ENCODE assay signal across 9 cellular contexts in genomic region chr7:76314042-76314721, GRCh38. TPM values are rescaled to one million over a fixed set of nuclear protein-coding genes. Genes with fewer than 3 reads are reported as not detected.
DNase-seq lines count a peak whose midpoint lies in the region; ATAC-seq and TF ChIP-seq lines count a peak whose summit lies in the region.
"Had no signal": no experiment of that assay in that cellular context is flagged by ENCODE, and none has a peak within 500 bp of the region (broad histone marks: within the 10 kb centered on the region; RNA-seq: fewer than 3 reads in every experiment).

No MANE protein-coding gene starts in this region.

- no peaks in the 10 kb centered on the region for H3K9me3 ChIP-seq in CD4-positive, CD25-positive, alpha-beta regulatory T cell (ENCODE audit: control insufficient read depth in 2 of 2, low read length in 2 of 2)
- H3K9me3 ChIP-seq in HUES6 (ENCODE audit: control insufficient read depth, insufficient read depth, low read depth, low read length), result no peaks in the 10 kb centered on the region; the same call in 1 of the 2 replicates
- H3K9me3 ChIP-seq in effector memory CD4-positive, alpha-beta T cell (ENCODE audit: control insufficient read depth, low read length), result no peaks in the 10 kb centered on the region

- H4K8ac ChIP-seq in mesendoderm (ENCODE audit: low read depth, low read length), result no peak overlapping the region

- no peak overlapping the region for H3K27ac ChIP-seq in CD4-positive, CD25-positive, alpha-beta regulatory T cell (ENCODE audit: insufficient read depth, low read length, poor library complexity, severe bottlenecking)
- H3K27ac ChIP-seq in HUES6 (ENCODE audit: low read depth, low read length) (no peak overlapping the region), mesendoderm (ENCODE audit: low read depth, low read length) (no peak overlapping the region)
- no peak overlapping the region for H3K27ac ChIP-seq in effector memory CD4-positive, alpha-beta T cell (ENCODE audit: insufficient read depth, low read length, poor library complexity, severe bottlenecking)

- no peak overlapping the region for H3K23ac ChIP-seq in mesendoderm (ENCODE audit: low read length)

- no peak overlapping the region for H4K5ac ChIP-seq in mesendoderm (ENCODE audit: low read length)

- ATAC-seq in CD4-positive, CD25-positive, alpha-beta regulatory T cell (ENCODE audit: low read depth in 2 of 2), result peak; percentile 65 to 70

- H3K9me3 Mint-ChIP-seq in CD4-positive, CD25-positive, alpha-beta regulatory T cell, result no peaks in the 10 kb centered on the region
- H3K9me3 Mint-ChIP-seq: IgD-negative memory B cell had no signal

- H3K27ac Mint-ChIP-seq in CD4-positive, CD25-positive, alpha-beta regulatory T cell, result peak overlapping the region in 2 of 3 donors; percentile 65 to 91

- no peak overlapping the region for H3K18ac ChIP-seq in mesendoderm (ENCODE audit: low read length)

- peaks cover 5 to 27% (median 15%) of the 10 kb centered on the region in 4 donors for H3K4me1 Mint-ChIP-seq in CD4-positive, CD25-positive, alpha-beta regulatory T cell

- no peaks in the 10 kb centered on the region for H3K36me3 Mint-ChIP-seq in CD4-positive, CD25-positive, alpha-beta regulatory T cell
- H3K36me3 Mint-ChIP-seq: IgD-negative memory B cell had no signal

- peak overlapping the region; percentile 75 for H3K56ac ChIP-seq in mesendoderm (ENCODE audit: low read length)

- H2BK5ac ChIP-seq in mesendoderm (ENCODE audit: low read length), result no peak overlapping the region

- H3K4me3 Mint-ChIP-seq in CD4-positive, CD25-positive, alpha-beta regulatory T cell, result peak overlapping the region in 2 of 4 donors; percentile 82 to 83

- TF ChIP-seq CTCF in GM20000 (IDR thresholded peaks at IDR 0.05; ENCODE audit: extremely low read depth, missing control alignments), result peak; percentile 98

- no peak overlapping the region for H2BK15ac ChIP-seq in mesendoderm (replicated peaks; ENCODE audit: low read depth)

- H3K4me1 ChIP-seq in CD4-positive, CD25-positive, alpha-beta regulatory T cell (ENCODE audit: control insufficient read depth, insufficient read depth, low read length, poor library complexity, severe bottlenecking), result peaks cover 23% of the 10 kb centered on the region
- peaks cover 14% of the 10 kb centered on the region for H3K4me1 ChIP-seq in HUES6 (ENCODE audit: control insufficient read depth, insufficient read depth, low read length)
- peaks cover 15% of the 10 kb centered on the region for H3K4me1 ChIP-seq in effector memory CD4-positive, alpha-beta T cell (ENCODE audit: control insufficient read depth, insufficient read depth, low read length, poor library complexity, severe bottlenecking)
- H3K4me1 ChIP-seq in mesendoderm (ENCODE audit: control insufficient read depth, low read depth, low read length), result peaks cover 6% of the 10 kb centered on the region

- no peak overlapping the region for H3K4ac ChIP-seq in mesendoderm (ENCODE audit: low read depth, low read length)

- H2AK5ac ChIP-seq in mesendoderm (ENCODE audit: low read length), result no peak overlapping the region

- no peaks in the 10 kb centered on the region for H3K27me3 ChIP-seq in CD4-positive, CD25-positive, alpha-beta regulatory T cell (ENCODE audit: control insufficient read depth, insufficient read depth, low read length)
- H3K27me3 ChIP-seq in HUES6 (ENCODE audit: control insufficient read depth, insufficient read depth, low read length) (no peaks in the 10 kb centered on the region), mesendoderm (ENCODE audit: insufficient read depth, low read length, poor library complexity) (no peaks in the 10 kb centered on the region)
- no peaks in the 10 kb centered on the region for H3K27me3 ChIP-seq in effector memory CD4-positive, alpha-beta T cell (replicated peaks; ENCODE audit: control insufficient read depth, insufficient read depth, low read length, poor library complexity, severe bottlenecking)

- H3K36me3 ChIP-seq in CD4-positive, CD25-positive, alpha-beta regulatory T cell (ENCODE audit: control insufficient read depth, insufficient read depth, low read length), result no peaks in the 10 kb centered on the region
- H3K36me3 ChIP-seq in HUES6 (ENCODE audit: control insufficient read depth, insufficient read depth, low read length) (no peaks in the 10 kb centered on the region), mesendoderm (ENCODE audit: control insufficient read depth, insufficient read depth, low read length) (no peaks in the 10 kb centered on the region)
- H3K36me3 ChIP-seq in effector memory CD4-positive, alpha-beta T cell (ENCODE audit: control insufficient read depth, insufficient read depth, low read length), result no peaks in the 10 kb centered on the region

- H3K79me1 ChIP-seq in mesendoderm (ENCODE audit: low read length), result no peaks in the 10 kb centered on the region

- DNase-seq in CD4-positive, CD25-positive, alpha-beta regulatory T cell, result peak; percentile 89 to 94 (median 93)
- DNase-seq in GM20000 (ENCODE audit: low spot score) (peak; percentile 94), mesendoderm (peak; percentile 95)
- peak; percentile 91 for DNase-seq in NK-92 treated with Interleukin-12 subunit alpha and Interleukin-12 subunit beta, amount 100 ng/mL, for 24 hours (lab: John Stamatoyannopoulos, UW)
- peak; percentile 99 for DNase-seq in activated CD8-positive, alpha-beta memory T cell treated with anti-CD3 and anti-CD28 coated beads for 24 hours
- DNase-seq in effector memory CD4-positive, alpha-beta T cell, result peak; percentile 89 to 93 (median 89)
- DNase-seq in stimulated activated CD8-positive, alpha-beta memory T cell treated with anti-CD3 and anti-CD28 coated beads, Interleukin-2, amount 100 ng/mL, for 1 hour (ENCODE audit: low read depth in 2 of 2), result peak; percentile 89 to 95

- WGBS in mesendoderm (ENCODE audit: extremely low coverage, insufficient coverage, low lambda C conversion rate), result no CpG with 5 or more reads among the region's 15 CpGs

- H3K79me2 ChIP-seq in mesendoderm (ENCODE audit: control insufficient read depth, insufficient read depth, low read length), result no peaks in the 10 kb centered on the region

- no peak overlapping the region for H3K4me3 ChIP-seq in CD4-positive, CD25-positive, alpha-beta regulatory T cell (ENCODE audit: low read depth, low read length)
- H3K4me3 ChIP-seq in HUES6 (ENCODE audit: low read depth, low read length) (peak overlapping the region; percentile 45), mesendoderm (ENCODE audit: low read length) (no peak overlapping the region)
- no peak overlapping the region for H3K4me3 ChIP-seq in effector memory CD4-positive, alpha-beta T cell (ENCODE audit: insufficient read depth, low read depth, low read length, poor library complexity, severe bottlenecking)

- H3K9ac ChIP-seq in HUES6 (ENCODE audit: low read length) (no peak overlapping the region), mesendoderm (ENCODE audit: low read length) (peak overlapping the region; percentile 57)

- H3K4me2 ChIP-seq in mesendoderm (ENCODE audit: low read length), result peak overlapping the region; percentile 62

- H3K27me3 Mint-ChIP-seq in CD4-positive, CD25-positive, alpha-beta regulatory T cell, result peaks cover 5% of the 10 kb centered on the region
- H3K27me3 Mint-ChIP-seq: IgD-negative memory B cell had no signal

- no peak overlapping the region for H2BK120ac ChIP-seq in mesendoderm (ENCODE audit: low read depth, low read length)

RNA-seq across cellular contexts. Expression of gene HSPB1, which starts 11.7 kb away (rescaled TPM):
- 23.0 TPM for total RNA-seq in CD4-positive, CD25-positive, alpha-beta regulatory T cell
- polyA plus RNA-seq in CD4-positive, CD25-positive, alpha-beta regulatory T cell, result 10 to 100 TPM; 48.8 to 81.2 (median 56.3) TPM
- 197 TPM for polyA plus RNA-seq in mesendoderm (2013, experiment 1 of 2)
- polyA plus RNA-seq in mesendoderm (2013, experiment 2 of 2), result 201 TPM

RNA-seq across cellular contexts. Expression of gene YWHAG, which starts 44.6 kb away (rescaled TPM):
- 36.6 TPM for total RNA-seq in CD4-positive, CD25-positive, alpha-beta regulatory T cell
- polyA plus RNA-seq in CD4-positive, CD25-positive, alpha-beta regulatory T cell, result 1 to 10 TPM; 1.7 to 2.7 (median 2.0) TPM
- 160 TPM for polyA plus RNA-seq in mesendoderm (2013, experiment 1 of 2)
- 158 TPM for polyA plus RNA-seq in mesendoderm (2013, experiment 2 of 2)
